Comparison of ENCODE assay signal across 15 cellular contexts in the genomic region with DNA sequence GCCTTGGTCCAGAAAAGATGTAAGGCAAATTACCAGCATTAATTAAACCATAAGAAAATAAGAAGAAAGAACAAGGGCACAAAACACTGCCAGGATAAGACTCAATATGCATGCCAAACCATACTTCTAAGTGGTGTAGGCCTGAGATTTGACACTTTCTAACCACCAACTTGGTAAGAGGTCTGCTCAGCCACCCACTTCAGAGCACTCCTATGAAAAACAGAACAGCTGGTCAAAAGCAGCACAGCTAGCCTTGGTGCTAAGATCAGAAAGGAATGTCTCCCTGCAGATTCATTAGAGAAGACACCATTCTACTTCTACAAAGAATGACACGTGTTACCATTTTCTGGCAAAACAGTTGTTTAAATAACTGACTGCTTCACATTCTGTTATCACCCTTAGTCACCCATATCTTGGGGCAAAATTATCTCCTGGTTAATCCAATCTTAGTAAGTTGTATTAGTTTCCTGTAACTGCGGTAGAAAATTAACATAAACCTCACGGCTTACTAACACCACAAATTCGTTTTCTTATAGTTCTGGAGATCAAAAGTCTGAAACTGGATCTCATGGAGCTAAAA. TPM values are rescaled to one million over a fixed set of nuclear protein-coding genes. Genes with fewer than 3 reads are reported as not detected.
DNase-seq lines count a peak whose midpoint lies in the region; ATAC-seq, FAIRE-seq and TF ChIP-seq lines count a peak whose summit lies in the region.
"Had no signal": no experiment of that assay in that cellular context is flagged by ENCODE, and none has a peak within 500 bp of the region (broad histone marks: within the 10 kb centered on the region; RNA-seq: fewer than 3 reads in every experiment).

No MANE protein-coding gene starts in this region.

- in situ Hi-C loops in GM12878 (cut with MboI): no loop called here

- no peaks in the 10 kb centered on the region for H3K9me3 ChIP-seq in Loucy (ENCODE audit: insufficient read depth, low read depth, low read length)
- no peaks in the 10 kb centered on the region for H3K9me3 ChIP-seq in GM12878 (replicated peaks; ENCODE audit: control insufficient read depth, insufficient read depth, low read length)
- H3K9me3 ChIP-seq: ovary had no signal

- H3K27ac Mint-ChIP-seq in activated CD8-positive, alpha-beta memory T cell treated with anti-CD3 and anti-CD28 coated beads, Interleukin-2, amount 10 ng/mL, durations not matched to agents 7 days and 5 days: peak overlapping the region; percentile 34
- peak overlapping the region; percentile 54 for H3K27ac Mint-ChIP-seq in stimulated activated memory B cell treated with anti-CD40 and anti-IgM and Interleukin-4, amounts not matched to agents 10 μg/mL and 1 μg/mL and 100 μg/mL, for 72 hours

- no peak overlapping the region for H3K9ac ChIP-seq in Loucy (ENCODE audit: low read depth, low read length, poor library complexity, severe bottlenecking)
- H3K9ac ChIP-seq in GM12878 (ENCODE audit: control insufficient read depth, insufficient read depth, low read length): no peak overlapping the region

- H3F3A ChIP-seq in Loucy (ENCODE audit: low read depth): no peaks in the 10 kb centered on the region

- no peak for FAIRE-seq in GM12878 (lab: Jason Lieb, UNC)
- FAIRE-seq: frontal cortex had no signal

- no peaks in the 10 kb centered on the region for H3K9me2 ChIP-seq in Loucy (replicated peaks; ENCODE audit: low read depth, low read length)

- H3K36me3 Mint-ChIP-seq in activated CD8-positive, alpha-beta memory T cell treated with anti-CD3 and anti-CD28 coated beads, Interleukin-2, amount 10 ng/mL, durations not matched to agents 7 days and 5 days: peaks cover 30% of the 10 kb centered on the region
- no peaks in the 10 kb centered on the region for H3K36me3 Mint-ChIP-seq in stimulated activated memory B cell treated with anti-CD40 and anti-IgM and Interleukin-4, amounts not matched to agents 10 μg/mL and 1 μg/mL and 100 μg/mL, for 72 hours

- SMC1A ChIA-PET in GM12878 (lab: Charles Lee; ENCODE audit: uncharacterized antibody, unreplicated experiment): interaction anchor here (1.0 to 2.4 kb wide), 5 partner anchors 8 to 126 kb away, joined by 4 to 16 read pairs (median 9); no protein-coding TSS in a partner anchor

- no peak for TF ChIP-seq EP300 in GM12878 (IDR thresholded peaks at IDR 0.05; ENCODE audit: borderline replicate concordance in 1 of 2, control insufficient read depth in 1 of 2, low read depth in 2 of 2, low read length in 2 of 2)

- H4K20me1 ChIP-seq in Loucy (ENCODE audit: insufficient read depth, low read length, poor library complexity, severe bottlenecking): peaks cover 58% of the 10 kb centered on the region
- H4K20me1 ChIP-seq in GM12878 (ENCODE audit: control insufficient read depth, insufficient read depth): no peaks in the 10 kb centered on the region

- no peak for DNase-seq in activated CD8-positive, alpha-beta memory T cell treated with anti-CD3 and anti-CD28 coated beads, Interleukin-2, amount 10 ng/mL, durations not matched to agents 7 days and 5 days
- no peak for DNase-seq in activated CD8-positive, alpha-beta memory T cell treated with anti-CD3 and anti-CD28 coated beads, Interleukin-2, amount 50 U/mL, for 4 hours
- no peak for DNase-seq in GM12878 (ENCODE audit: low read depth, low spot score)
- DNase-seq in GM10266 (ENCODE audit: extremely low spot score): no peak
- no peak for DNase-seq in T-helper 1 cell
- DNase-seq in SKM-1 treated with dmso at 0.1 percent for 144 hours (lab: John Stamatoyannopoulos, UW; ENCODE audit: unreplicated experiment): no peak
- DNase-seq: effector CD8-positive, alpha-beta T cell; mesenchymal stem cell; MM.1S; NCI-H2171; ovary; SIG-M5 had no signal

- intact Hi-C loops in GM12878 (cut with micrococcal nuclease; ENCODE audit: unreplicated experiment): no loop called here

- RAD21 ChIA-PET in GM12878 (lab: Charles Lee; ENCODE audit: unreplicated experiment): interaction anchor here (0.7 to 2.4 kb wide), 3 partner anchors 11 to 146 kb away, joined by 3 to 7 read pairs (median 3); a partner anchor contains a TSS

- H3K79me2 ChIP-seq in Loucy (ENCODE audit: insufficient read depth, low read length) (peaks cover 99% of the 10 kb centered on the region), GM12878 (ENCODE audit: control insufficient read depth, insufficient read depth, low read length) (no peaks in the 10 kb centered on the region)

- H3K4me3 ChIP-seq in Loucy (ENCODE audit: low read length, poor library complexity, severe bottlenecking) (no peak overlapping the region), GM12878 (no peak overlapping the region)
- H3K4me3 ChIP-seq: ovary had no signal

- no peak for TF ChIP-seq POLR2A in GM12878 (IDR thresholded peaks at IDR 0.05; ENCODE audit: low read depth, low read length)

- H3K4me1 Mint-ChIP-seq in activated CD8-positive, alpha-beta memory T cell treated with anti-CD3 and anti-CD28 coated beads, Interleukin-2, amount 10 ng/mL, durations not matched to agents 7 days and 5 days: peaks cover 55% of the 10 kb centered on the region
- H3K4me1 Mint-ChIP-seq in stimulated activated memory B cell treated with anti-CD40 and anti-IgM and Interleukin-4, amounts not matched to agents 10 μg/mL and 1 μg/mL and 100 μg/mL, for 72 hours: peaks cover 59% of the 10 kb centered on the region

- H3K36me3 ChIP-seq in Loucy (ENCODE audit: insufficient read depth, low read length): no peaks in the 10 kb centered on the region
- H3K36me3 ChIP-seq in GM12878 (ENCODE audit: control insufficient read depth in 2 of 2, insufficient read depth in 2 of 2, low read length in 1 of 2): no peaks in the 10 kb centered on the region
- H3K36me3 ChIP-seq: ovary had no signal

- POLR2A ChIA-PET in GM12878 (lab: Charles Lee): no interaction called here

- H3K4me2 ChIP-seq in Loucy (ENCODE audit: low read depth, low read length, poor library complexity, severe bottlenecking): peak overlapping the region; percentile 18
- H3K4me2 ChIP-seq in GM12878 (ENCODE audit: control insufficient read depth, insufficient read depth): no peak overlapping the region

- H3K27me3 ChIP-seq in Loucy (ENCODE audit: insufficient read depth, low read length, poor library complexity, severe bottlenecking) (no peaks in the 10 kb centered on the region), GM12878 (replicated peaks in 1 of 2; ENCODE audit: control insufficient read depth in 2 of 2, insufficient read depth in 2 of 2, low read length in 1 of 2) (no peaks in the 10 kb centered on the region)
- H3K27me3 ChIP-seq: ovary had no signal

- H3K4me1 ChIP-seq in Loucy (ENCODE audit: insufficient read depth, low read length, poor library complexity, severe bottlenecking) (peaks cover 39% of the 10 kb centered on the region), GM12878 (ENCODE audit: control insufficient read depth, insufficient read depth, low read length) (no peaks in the 10 kb centered on the region)

- H3K9me3 Mint-ChIP-seq in activated CD8-positive, alpha-beta memory T cell treated with anti-CD3 and anti-CD28 coated beads, Interleukin-2, amount 10 ng/mL, durations not matched to agents 7 days and 5 days (ENCODE audit: low read depth): no peaks in the 10 kb centered on the region
- no peaks in the 10 kb centered on the region for H3K9me3 Mint-ChIP-seq in stimulated activated memory B cell treated with anti-CD40 and anti-IgM and Interleukin-4, amounts not matched to agents 10 μg/mL and 1 μg/mL and 100 μg/mL, for 72 hours

- ATAC-seq in activated CD8-positive, alpha-beta memory T cell treated with anti-CD3 and anti-CD28 coated beads, Interleukin-2, amount 10 ng/mL, durations not matched to agents 7 days and 5 days: peak; percentile 71
- ATAC-seq in GM12878: peak; percentile 85
- no peak for ATAC-seq in stimulated activated memory B cell treated with anti-CD40 and anti-IgM and Interleukin-4, amounts not matched to agents 10 μg/mL and 1 μg/mL and 100 μg/mL, for 72 hours

- TF ChIP-seq RAD21 in GM12878 (IDR thresholded peaks at IDR 0.05; ENCODE audit: insufficient read depth, low read depth, low read length): no peak

- no peak overlapping the region for H3K27ac ChIP-seq in GM12878 (ENCODE audit: control insufficient read depth, insufficient read depth)
- H3K27ac ChIP-seq: ovary had no signal

- no peak overlapping the region for H3K4me3 Mint-ChIP-seq in activated CD8-positive, alpha-beta memory T cell treated with anti-CD3 and anti-CD28 coated beads, Interleukin-2, amount 10 ng/mL, durations not matched to agents 7 days and 5 days
- H3K4me3 Mint-ChIP-seq in stimulated activated memory B cell treated with anti-CD40 and anti-IgM and Interleukin-4, amounts not matched to agents 10 μg/mL and 1 μg/mL and 100 μg/mL, for 72 hours: no peak overlapping the region

- CTCF ChIA-PET in activated CD8-positive, alpha-beta memory T cell treated with anti-CD3 and anti-CD28 coated beads, Interleukin-2, amount 10 ng/mL, durations not matched to agents 7 days and 5 days (lab: Charles Lee): interaction anchor here (1.0 to 1.8 kb wide), 2 partner anchors 10 to 11 kb away, joined by 3 to 9 read pairs; no protein-coding TSS in a partner anchor
- CTCF ChIA-PET in GM12878 (lab: Yijun Ruan, JAX): interaction anchor here (1.5 to 2.2 kb wide), 3 partner anchors 9 to 144 kb away, joined by 5 to 10 read pairs (median 8); no protein-coding TSS in a partner anchor

- H3K27me3 Mint-ChIP-seq in activated CD8-positive, alpha-beta memory T cell treated with anti-CD3 and anti-CD28 coated beads, Interleukin-2, amount 10 ng/mL, durations not matched to agents 7 days and 5 days: no peaks in the 10 kb centered on the region
- H3K27me3 Mint-ChIP-seq in stimulated activated memory B cell treated with anti-CD40 and anti-IgM and Interleukin-4, amounts not matched to agents 10 μg/mL and 1 μg/mL and 100 μg/mL, for 72 hours: no peaks in the 10 kb centered on the region

- no TSS peak for BruUV-seq in GM12878 (replicated peaks; lab: Mats Ljungman, UMichigan)

- H2AFZ ChIP-seq in Loucy (ENCODE audit: low read length) (no peak overlapping the region), GM12878 (ENCODE audit: control insufficient read depth, low read depth, low read length) (no peak overlapping the region)

- TF ChIP-seq CTCF in Loucy (conservative IDR thresholded peaks at IDR 0.05; ENCODE audit: low read length) (no peak), GM12878 (IDR thresholded peaks at IDR 0.05 in 2 of 3, conservative IDR thresholded peaks at IDR 0.05 in 1 of 3; ENCODE audit: control insufficient read depth in 2 of 3, extremely low read depth in 1 of 3, insufficient read depth in 1 of 3, low read depth in 3 of 3, low read length in 3 of 3) (no peak), GM10266 (IDR thresholded peaks at IDR 0.05; ENCODE audit: control insufficient read depth, insufficient read depth, low read depth, missing control alignments) (no peak)

- WGBS in GM12878 (ENCODE audit: insufficient coverage, insufficient replicate concordance, low lambda C conversion rate, missing lambda C conversion rate): 70% methylated on average over 4 of the region's 4 CpGs

RNA-seq across cellular contexts. Expression of a gene that starts 13.2 kb away (rescaled TPM):
- 10 to 100 TPM; 48.1 to 58.2 TPM for total RNA-seq in activated CD8-positive, alpha-beta memory T cell treated with anti-CD3 and anti-CD28 coated beads, Interleukin-2, amount 10 ng/mL, durations not matched to agents 7 days and 5 days
- 18.7 and 19.0 TPM in 2 replicates for total RNA-seq in GM12878 (2013; cell fraction: nucleolus; rRNA removed)
- total RNA-seq in GM12878 (2014; rRNA removed): 2.4 and 2.8 TPM in 2 replicates
- total RNA-seq in GM12878 (2014; rRNA removed; fragmentation: Illumina TruSeq; extraction: Trizol): 2.7 and 2.8 TPM in 2 replicates
- total RNA-seq in GM12878 (2021): 4.6 and 4.8 TPM in 2 replicates
- 0.50 TPM for polyA plus RNA-seq in GM12878 (2011; ENCODE audit: low read depth)
- 7.0 and 9.6 TPM in 2 replicates for polyA plus RNA-seq in GM12878 (2011; rRNA removed)
- 2.6 and 2.9 TPM in 2 replicates for polyA plus RNA-seq in GM12878 (2011; cell fraction: cytosol; rRNA removed)
- polyA plus RNA-seq in GM12878 (2011; cell fraction: nucleus; rRNA removed): 8.2 and 8.8 TPM in 2 replicates
- polyA plus RNA-seq in GM12878 (2012): 1.0 and 1.3 TPM in 2 replicates
- 4.1 and 4.5 TPM in 2 replicates for polyA plus RNA-seq in GM12878 (2014; fragmentation: Illumina TruSeq; extraction: Trizol)
- polyA plus RNA-seq in GM12878 (2014; fragmentation: Nextera tagmentation; extraction: Ambion mirVana): 1 to 10 TPM; 1.4 to 1.5 TPM
- polyA plus RNA-seq in GM12878 (2014; rRNA removed): 2.4 and 3.3 TPM in 2 replicates
- 1 to 10 TPM; 5.5 to 6.3 TPM for polyA plus RNA-seq in GM12878 (2016; fragmentation: Nextera tagmentation; extraction: Ambion mirVana)
- 6.4 and 8.0 TPM in 2 replicates for polyA minus RNA-seq in GM12878 (2011; rRNA and poly(A)+ RNA removed)
- 2.8 and 3.3 TPM in 2 replicates for polyA minus RNA-seq in GM12878 (2011; cell fraction: cytosol; rRNA and poly(A)+ RNA removed)
- polyA minus RNA-seq in GM12878 (2011; cell fraction: nucleus; rRNA and poly(A)+ RNA removed): 7.6 and 11.9 TPM in 2 replicates
